9 cellular contexts compared by ENCODE assay signal in genomic region chr12:15787801-15788200, GRCh38. TPM values are rescaled to one million over a fixed set of nuclear protein-coding genes. Genes with fewer than 3 reads are reported as not detected.
DNase-seq lines count a peak whose midpoint lies in the region; ATAC-seq and TF ChIP-seq lines count a peak whose summit lies in the region.
"Had no signal": no experiment of that assay in that cellular context is flagged by ENCODE, and none has a peak within 500 bp of the region (broad histone marks: within the 10 kb centered on the region; RNA-seq: fewer than 3 reads in every experiment).

No MANE protein-coding gene starts in this region.

- H3K4me3 Mint-ChIP-seq in activated naive CD4-positive, alpha-beta T cell treated with anti-CD3 and anti-CD28 coated beads, Interleukin-2, amount 10 ng/mL, durations not matched to agents 7 days and 5 days: peak overlapping the region; percentile 92
- H3K4me3 Mint-ChIP-seq in mesothelial cell of epicardium: peak overlapping the region; percentile 84

- peaks cover 53% of the 10 kb centered on the region for H3K27me3 Mint-ChIP-seq in activated naive CD4-positive, alpha-beta T cell treated with anti-CD3 and anti-CD28 coated beads, Interleukin-2, amount 10 ng/mL, durations not matched to agents 7 days and 5 days
- H3K27me3 Mint-ChIP-seq in mesothelial cell of epicardium (ENCODE audit: low read depth): peaks cover 8% of the 10 kb centered on the region

- no peaks in the 10 kb centered on the region for H3K36me3 Mint-ChIP-seq in activated naive CD4-positive, alpha-beta T cell treated with anti-CD3 and anti-CD28 coated beads, Interleukin-2, amount 10 ng/mL, durations not matched to agents 7 days and 5 days
- peaks cover 6% of the 10 kb centered on the region in 2 donors for H3K36me3 Mint-ChIP-seq in activated naive CD4-positive, alpha-beta T cell treated with anti-CD3 and anti-CD28 coated beads, Interleukin-2, amount 50 U/mL, for 72 hours
- H3K36me3 Mint-ChIP-seq in mesothelial cell of epicardium: peaks cover 4% of the 10 kb centered on the region

- TF ChIP-seq CTCF in breast epithelium (IDR thresholded peaks at IDR 0.05) (no peak), mesothelial cell of epicardium (IDR thresholded peaks at IDR 0.05; ENCODE audit: unreplicated experiment) (no peak), upper lobe of right lung (IDR thresholded peaks at IDR 0.05) (no peak)

- H3K9me3 Mint-ChIP-seq in activated naive CD4-positive, alpha-beta T cell treated with anti-CD3 and anti-CD28 coated beads, Interleukin-2, amount 10 ng/mL, durations not matched to agents 7 days and 5 days: no peaks in the 10 kb centered on the region
- no peaks in the 10 kb centered on the region for H3K9me3 Mint-ChIP-seq in activated naive CD4-positive, alpha-beta T cell treated with anti-CD3 and anti-CD28 coated beads, Interleukin-2, amount 50 U/mL, for 72 hours
- H3K9me3 Mint-ChIP-seq in mesothelial cell of epicardium: peaks cover 5% of the 10 kb centered on the region

- H3K4me1 ChIP-seq in breast epithelium (peaks cover 0 to 6% of the 10 kb centered on the region in 2 donors), upper lobe of right lung (no peaks in the 10 kb centered on the region)

- no peak for ATAC-seq in activated naive CD4-positive, alpha-beta T cell treated with anti-CD3 and anti-CD28 coated beads, Interleukin-2, amount 50 U/mL, for 72 hours
- no peak for ATAC-seq in upper lobe of right lung
- ATAC-seq in HG03045 (IDR thresholded peaks at IDR 0.05; ENCODE audit: unreplicated experiment): no peak

- H3K36me3 ChIP-seq in breast epithelium: no peaks in the 10 kb centered on the region
- no peaks in the 10 kb centered on the region for H3K36me3 ChIP-seq in upper lobe of right lung

- intact Hi-C loops in breast epithelium (cut with DNase I; ENCODE audit: low total_unique reads): loop anchor here (1.0 kb wide), 1 partner anchor 10 kb away; no protein-coding TSS in a partner anchor
- intact Hi-C loops in upper lobe of right lung (cut with DNase I): no loop called here

- CTCF ChIA-PET in activated naive CD4-positive, alpha-beta T cell treated with anti-CD3 and anti-CD28 coated beads, Interleukin-2, amount 10 ng/mL, durations not matched to agents 7 days and 5 days (lab: Charles Lee): interaction anchor here (1.4 to 1.5 kb wide), 2 partner anchors 15 to 204 kb away, joined by 5 to 6 read pairs; no protein-coding TSS in a partner anchor

- H3K27me3 ChIP-seq in breast epithelium (no peaks in the 10 kb centered on the region), upper lobe of right lung (no peaks in the 10 kb centered on the region)

- H3K4me3 ChIP-seq in breast epithelium (peak overlapping the region; percentile 85 to 96 (median 93)), upper lobe of right lung (peak overlapping the region; percentile 79)

- TF ChIP-seq POLR2A in breast epithelium (IDR thresholded peaks at IDR 0.05): no peak

- H3K4me1 Mint-ChIP-seq in activated naive CD4-positive, alpha-beta T cell treated with anti-CD3 and anti-CD28 coated beads, Interleukin-2, amount 10 ng/mL, durations not matched to agents 7 days and 5 days: peaks cover 17% of the 10 kb centered on the region
- peaks cover 26% of the 10 kb centered on the region for H3K4me1 Mint-ChIP-seq in mesothelial cell of epicardium

- H3K9me3 ChIP-seq in breast epithelium (no peaks in the 10 kb centered on the region), upper lobe of right lung (no peaks in the 10 kb centered on the region)

- no peak overlapping the region for H3K27ac Mint-ChIP-seq in activated naive CD4-positive, alpha-beta T cell treated with anti-CD3 and anti-CD28 coated beads, Interleukin-2, amount 10 ng/mL, durations not matched to agents 7 days and 5 days
- H3K27ac Mint-ChIP-seq in activated naive CD4-positive, alpha-beta T cell treated with anti-CD3 and anti-CD28 coated beads, Interleukin-2, amount 50 U/mL, for 72 hours: no peak overlapping the region
- H3K27ac Mint-ChIP-seq in mesothelial cell of epicardium: peak overlapping the region; percentile 77

- DNase-seq in activated naive CD4-positive, alpha-beta T cell treated with anti-CD3 and anti-CD28 coated beads, Interleukin-2, amount 10 ng/mL, durations not matched to agents 7 days and 5 days: no peak
- DNase-seq in activated naive CD4-positive, alpha-beta T cell treated with anti-CD3 and anti-CD28 coated beads, Interleukin-2, amount 50 U/mL, for 72 hours (ENCODE audit: low spot score in 2 of 2): no peak
- DNase-seq in breast epithelium (ENCODE audit: low spot score in 2 of 2) (no peak), mesothelial cell of epicardium (ENCODE audit: low spot score in 2 of 2, unreplicated experiment in 2 of 2) (no peak), upper lobe of right lung (no peak), HT-29 (ENCODE audit: low spot score) (no peak), NK-92 (lab: John Stamatoyannopoulos, UW; ENCODE audit: unreplicated experiment) (no peak)
- DNase-seq: DND-41 had no signal

- H3K27ac ChIP-seq in breast epithelium: peak overlapping the region; percentile 91 to 95
- peak overlapping the region; percentile 83 for H3K27ac ChIP-seq in upper lobe of right lung

RNA-seq across cellular contexts. Expression of gene EPS8, which starts 1.4 kb away (rescaled TPM):
- 1 to 10 TPM; 4.9 to 6.0 TPM for total RNA-seq in activated naive CD4-positive, alpha-beta T cell treated with anti-CD3 and anti-CD28 coated beads, Interleukin-2, amount 50 U/mL, for 72 hours
- total RNA-seq in breast epithelium (100 to 1,000 TPM; 137 to 244 (median 168) TPM), mesothelial cell of epicardium (19.1 to 24.8 TPM (median 21.5 TPM) in 3 replicates), upper lobe of right lung (58.2 TPM)
- 169 and 189 TPM in 2 replicates for total RNA-seq in HT-29 (2014; rRNA removed; shearing (Covaris generic))
